10 cellular contexts compared by ENCODE assay signal in genomic region chr7:6443372-6443941, GRCh38. TPM values are rescaled to one million over a fixed set of nuclear protein-coding genes. Genes with fewer than 3 reads are reported as not detected.
DNase-seq lines count a peak whose midpoint lies in the region; ATAC-seq and TF ChIP-seq lines count a peak whose summit lies in the region.
"Had no signal": no experiment of that assay in that cellular context is flagged by ENCODE, and none has a peak within 500 bp of the region (broad histone marks: within the 10 kb centered on the region; RNA-seq: fewer than 3 reads in every experiment).

No MANE protein-coding gene starts in this region.

- H3K4me3 ChIP-seq in fibroblast of mammary gland (ENCODE audit: control insufficient read depth, low read depth, low read length) (no peak overlapping the region), retinal pigment epithelial cell (ENCODE audit: low read length) (no peak overlapping the region)
- H3K4me3 ChIP-seq: heart right ventricle had no signal

- DNase-seq in ELR (ENCODE audit: low read depth) (peak; percentile 99), RWPE1 (ENCODE audit: low spot score) (peak; percentile 72), fibroblast of mammary gland (ENCODE audit: low read depth) (peak; percentile 92), retinal pigment epithelial cell (ENCODE audit: low read depth) (peak; percentile 64), Right ventricle myocardium superior (no peak), MV-4-11 (lab: John Stamatoyannopoulos, UW) (no peak)
- DNase-seq: heart right ventricle, natural killer cell had no signal

- CTCF ChIA-PET in RWPE1 (lab: Yijun Ruan, JAX) = interaction anchor here (0.6 kb wide), 1 partner anchor 25 kb away, joined by 6 read pairs; no protein-coding TSS in a partner anchor

- TF ChIP-seq CTCF in RWPE1 (conservative IDR thresholded peaks at IDR 0.05; ENCODE audit: low read depth) (no peak), fibroblast of mammary gland (conservative IDR thresholded peaks at IDR 0.05; ENCODE audit: control insufficient read depth, insufficient read depth, low read depth, low read length) (no peak), retinal pigment epithelial cell (conservative IDR thresholded peaks at IDR 0.05; ENCODE audit: low read depth, low read length) (no peak)

- POLR2A ChIA-PET in RWPE1 (lab: Yijun Ruan, JAX; ENCODE audit: low non-redundant PET) = no interaction called here

- ATAC-seq in HG03045 (IDR thresholded peaks at IDR 0.05; ENCODE audit: unreplicated experiment) (no peak), Right ventricle myocardium superior (ENCODE audit: poor library complexity) (no peak), HG03460 (IDR thresholded peaks at IDR 0.05; ENCODE audit: unreplicated experiment) (no peak)
- ATAC-seq: heart right ventricle, natural killer cell had no signal

- peak overlapping the region; percentile 76 for H3K27ac ChIP-seq in RWPE1
- H3K27ac ChIP-seq: heart right ventricle had no signal

- intact Hi-C loops in Right ventricle myocardium superior (cut with DNase I) = no loop called here

RNA-seq across cellular contexts. Expression of gene DAGLB, which starts 4.3 kb away (rescaled TPM):
- 8.1 TPM for total RNA-seq in Right ventricle myocardium superior

RNA-seq across cellular contexts. Expression of gene KDELR2, which starts 40.5 kb away (rescaled TPM):
- total RNA-seq in Right ventricle myocardium superior = 41.3 TPM

Comparison
In these comparisons a context has a peak if more than half of its experiments do, and no peak if none do; other contexts are left out.
1. DNase-seq: peak in ELR (single experiment), RWPE1 (single experiment), fibroblast of mammary gland (single experiment) and retinal pigment epithelial cell (single experiment); none in Right ventricle myocardium superior (single experiment) and MV-4-11 (single experiment).